ENCODE assay signal across 8 cellular contexts in genomic region chr6:29632789-29633531, GRCh38. TPM values are rescaled to one million over a fixed set of nuclear protein-coding genes. Genes with fewer than 3 reads are reported as not detected.
DNase-seq lines count a peak whose midpoint lies in the region; ATAC-seq and TF ChIP-seq lines count a peak whose summit lies in the region.

GABBR1 (minus strand) TSS chr6:29633183; CDS start chr6:29632385, 798 bp downstream.

- H3K4me1 Mint-ChIP-seq in activated T-cell treated with anti-CD3 and anti-CD28 coated beads, Interleukin-2, amount 50 U/mL, for 4 hours (ENCODE audit: low read depth): peaks cover 36% of the 10 kb centered on the region

- peak within 1 kb of the TSS; percentile 94 for H2AFZ ChIP-seq in PC-3 (ENCODE audit: low read length)

- H4K20me1 ChIP-seq in PC-3 (ENCODE audit: low read length): no peaks in the 10 kb centered on the region

- peaks cover 10% of the 10 kb centered on the region for H3K27me3 Mint-ChIP-seq in activated T-cell treated with anti-CD3 and anti-CD28 coated beads, Interleukin-2, amount 50 U/mL, for 4 hours (ENCODE audit: low read depth)

- POLR2A ChIA-PET in PC-3 (lab: Charles Lee; ENCODE audit: unreplicated experiment): interaction anchor here (0.6 kb wide), 1 partner anchor 15 kb away, joined by 14 read pairs; no protein-coding TSS in a partner anchor

- H3K9me3 ChIP-seq in PC-3 (ENCODE audit: low read length): no peaks in the 10 kb centered on the region
- no peaks in the 10 kb centered on the region for H3K9me3 ChIP-seq in mucosa of rectum (ENCODE audit: control insufficient read depth in 2 of 2, low read length in 2 of 2)

- H3K9ac ChIP-seq in PC-3 (ENCODE audit: low read length): peak within 1 kb of the TSS; percentile 48
- peak within 1 kb of the TSS; percentile 58 to 60 for H3K9ac ChIP-seq in mucosa of rectum (ENCODE audit: low read depth in 1 of 2, low read length in 2 of 2)

- intact Hi-C loops in PC-3 (cut with micrococcal nuclease): loop anchor here (2.0 kb wide), 1 partner anchor 18 kb away; no protein-coding TSS in a partner anchor

- no peaks in the 10 kb centered on the region for H3F3A ChIP-seq in PC-3 (ENCODE audit: low read length, unreplicated experiment)

- TF ChIP-seq POLR2A in erythroblast (IDR thresholded peaks at IDR 0.05; ENCODE audit: low read length): no peak

- peak within 1 kb of the TSS; percentile 87 for H3K4me3 Mint-ChIP-seq in activated T-cell treated with anti-CD3 and anti-CD28 coated beads, Interleukin-2, amount 50 U/mL, for 4 hours

- H3K4me3 ChIP-seq in PC-3 (ENCODE audit: low read length): peak within 1 kb of the TSS; percentile 95
- peak within 1 kb of the TSS; percentile 68 to 78 for H3K4me3 ChIP-seq in mucosa of rectum (ENCODE audit: low read length in 2 of 2)

- no TSS peak for BruUV-seq in PC-3 (replicated peaks; lab: Mats Ljungman, UMichigan)

- H3K36me3 ChIP-seq in PC-3 (ENCODE audit: low read depth, low read length) (no peaks in the 10 kb centered on the region), mucosa of rectum (ENCODE audit: control insufficient read depth in 2 of 2, insufficient read depth in 2 of 2, low read length in 2 of 2) (no peaks in the 10 kb centered on the region)

- H3K4me2 ChIP-seq in PC-3 (ENCODE audit: low read length): peak within 1 kb of the TSS; percentile 90

- no peaks in the 10 kb centered on the region for H3K9me3 Mint-ChIP-seq in activated T-cell treated with anti-CD3 and anti-CD28 coated beads, Interleukin-2, amount 50 U/mL, for 4 hours

- H3K27me3 ChIP-seq in PC-3 (ENCODE audit: low read length) (no peaks in the 10 kb centered on the region), mucosa of rectum (ENCODE audit: control insufficient read depth in 2 of 2, insufficient read depth in 2 of 2, low read length in 2 of 2) (peaks cover 13 to 15% of the 10 kb centered on the region in 2 donors)

- H3K36me3 Mint-ChIP-seq in activated T-cell treated with anti-CD3 and anti-CD28 coated beads, Interleukin-2, amount 50 U/mL, for 4 hours (ENCODE audit: insufficient read depth): no peaks in the 10 kb centered on the region

- TF ChIP-seq CTCF in PC-3 (conservative IDR thresholded peaks at IDR 0.05; ENCODE audit: low read depth, low read length): no peak

- H3K27ac ChIP-seq in PC-3 (ENCODE audit: low read length) (no peak within 1 kb of the TSS), mucosa of rectum (ENCODE audit: low read depth in 2 of 2, low read length in 2 of 2) (peak within 1 kb of the TSS; percentile 56 to 59)

- ATAC-seq in GM19438 (IDR thresholded peaks at IDR 0.05; ENCODE audit: low read depth, unreplicated experiment) (peak; percentile 67), PC-3 (peak; percentile 79)
- peak; percentile 80 to 82 for ATAC-seq in activated T-cell treated with anti-CD3 and anti-CD28 coated beads, Interleukin-2, amount 50 U/mL, for 4 hours

- H3K9me2 ChIP-seq in PC-3 (replicated peaks; ENCODE audit: low read length): no peaks in the 10 kb centered on the region

- H3K4me1 ChIP-seq in PC-3 (ENCODE audit: insufficient read depth, low read length) (peaks cover 20% of the 10 kb centered on the region), mucosa of rectum (ENCODE audit: control insufficient read depth in 2 of 2, insufficient read depth in 2 of 2, low read length in 2 of 2) (peaks cover 14 to 24% of the 10 kb centered on the region in 2 donors)

- H3K79me2 ChIP-seq in PC-3 (ENCODE audit: low read length): no peaks in the 10 kb centered on the region

- DNase-seq in Ammon's horn (ENCODE audit: low spot score): peak; percentile 91
- peak; percentile 80 for DNase-seq in HuH-7.5 (ENCODE audit: low spot score)
- DNase-seq in PC-3: peak; percentile 77
- peak; percentile 66 for DNase-seq in activated T-cell treated with anti-CD3 and anti-CD28 coated beads, Interleukin-2, amount 50 U/mL, for 4 hours
- peak; percentile 64 to 65 for DNase-seq in erythroblast (lab: John Stamatoyannopoulos, UW)
- peak; percentile 24 to 66 for DNase-seq in stimulated activated CD8-positive, alpha-beta memory T cell treated with anti-CD3 and anti-CD28 coated beads, Interleukin-7, amount 100 ng/mL, for 4 hours (ENCODE audit: low read depth in 2 of 2)

- CTCF ChIA-PET in PC-3 (lab: Charles Lee): interaction anchor here (0.5 to 2.0 kb wide), 4 partner anchors 15 to 471 kb away, joined by 3 to 16 read pairs (median 7); no protein-coding TSS in a partner anchor

RNA-seq across cellular contexts. Expression of gene GABBR1, which starts in this region (rescaled TPM):
- 5.5 and 7.0 TPM in 2 replicates for total RNA-seq in PC-3 (2014; rRNA removed)
- 1 to 10 TPM; 4.2 to 5.6 (median 4.7) TPM for total RNA-seq in activated T-cell treated with anti-CD3 and anti-CD28 coated beads, Interleukin-2, amount 50 U/mL, for 4 hours
